In genomic region chr14:100152091-100152490, GRCh38 we compare ENCODE assay signal across 22 cellular contexts. TPM values are rescaled to one million over a fixed set of nuclear protein-coding genes. Genes with fewer than 3 reads are reported as not detected.
"Had no signal": no experiment of that assay in that cellular context is flagged by ENCODE, and none has a peak within 500 bp of the region (broad histone marks: within the 10 kb centered on the region; RNA-seq: fewer than 3 reads in every experiment).

No MANE protein-coding gene starts in this region.

- ATAC-seq: K562, SK-N-SH treated with all-trans-retinoic acid at 6 μM for 48 hours had no signal

- FAIRE-seq: K562, RCC 7860 had no signal

- H3K27ac ChIP-seq: KMS-11 had no signal

- H3K36me3 Mint-ChIP-seq: IgD-negative memory B cell had no signal

- H3K4me2 ChIP-seq: KMS-11 had no signal

- H3K27me3 Mint-ChIP-seq: IgD-negative memory B cell had no signal

- H3K4me3 ChIP-seq: K562 had no signal

- DNase-seq: Kasumi-1, MM.1S, NCI-H1092 treated with DMSO at 0.1 percent for 48 hours, NCI-H1436, NCI-H187, NCI-H2029, NCI-H2081 treated with DMSO at 0.1 percent for 48 hours, NCI-H2171, NCI-H226, NCI-H446, NCI-H510A, NCI-H524 treated with DMSO at 0.1 percent for 48 hours, NCI-H69, NCI-H774, SHP77 had no signal

- H3K9ac ChIP-seq: KMS-11 had no signal

RNA-seq across cellular contexts. Expression of gene DEGS2, which starts 7.4 kb away (rescaled TPM):
- total RNA-seq: HT1080, SK-MEL-5 had no signal
